17 cellular contexts compared by ENCODE assay signal in the genomic region with DNA sequence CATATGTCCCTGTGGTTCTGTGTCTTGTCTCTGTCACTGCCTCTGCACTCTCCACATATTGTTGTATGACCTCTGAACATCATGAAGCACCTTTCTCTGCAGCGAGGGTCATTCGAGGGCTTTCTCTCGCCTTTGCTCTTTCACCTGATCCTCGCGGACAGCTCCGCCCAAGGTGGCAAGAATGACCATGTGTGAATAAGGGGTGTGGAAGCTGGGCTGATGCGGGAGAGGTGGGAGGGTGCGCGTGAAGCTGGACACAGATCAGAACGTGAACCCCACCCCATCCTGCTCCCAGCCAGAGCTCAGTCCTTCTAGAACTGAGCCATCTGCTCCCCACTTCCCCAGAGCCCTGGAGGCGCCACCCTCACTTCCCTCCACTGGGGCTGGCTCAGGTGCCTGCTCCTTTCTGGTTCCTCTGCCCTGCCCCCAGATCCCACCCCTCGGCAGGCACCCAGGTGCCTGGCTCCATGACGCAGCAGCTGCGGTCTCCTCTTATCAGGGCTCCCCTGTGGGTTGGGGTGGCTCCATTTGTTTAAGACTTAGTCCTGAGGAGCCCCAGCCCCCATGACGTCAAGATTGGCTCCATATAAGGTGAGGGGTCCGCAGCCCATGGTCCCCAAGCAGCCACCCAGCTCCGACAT. TPM values are rescaled to one million over a fixed set of nuclear protein-coding genes. Genes with fewer than 3 reads are reported as not detected.
DNase-seq lines count a peak whose midpoint lies in the region; ATAC-seq, FAIRE-seq and TF ChIP-seq lines count a peak whose summit lies in the region.
"Had no signal": no experiment of that assay in that cellular context is flagged by ENCODE, and none has a peak within 500 bp of the region (broad histone marks: within the 10 kb centered on the region; RNA-seq: fewer than 3 reads in every experiment).

MUCL3 (plus strand) TSS at position 613 of the 641 bp plus-strand sequence; CDS start at position 640, 27 bp downstream.

- BruUV-seq in MCF 10A (replicated peaks; lab: Mats Ljungman, UMichigan): no TSS peak

- H2BK120ac ChIP-seq in H1 (replicated peaks; ENCODE audit: low read depth, low read length): no peak within 1 kb of the TSS

- no peaks in the 10 kb centered on the region for H4K20me1 ChIP-seq in H1 (replicated peaks in 1 of 2; ENCODE audit: control insufficient read depth in 1 of 2, insufficient read depth in 2 of 2, low read length in 2 of 2)

- no peaks in the 10 kb centered on the region for H3K4me1 ChIP-seq in breast epithelium
- peaks cover 6 to 11% (median 9%) of the 10 kb centered on the region in 4 experiments for H3K4me1 ChIP-seq in H1 (replicated peaks in 1 of 4; ENCODE audit: control insufficient read depth in 3 of 4, insufficient read depth in 4 of 4, low read length in 3 of 4)

- TF ChIP-seq POLR2A in breast epithelium (IDR thresholded peaks at IDR 0.05) (no peak), H1 (IDR thresholded peaks at IDR 0.05; ENCODE audit: control extremely low read depth in 1 of 2, low read depth in 2 of 2, low read length in 2 of 2) (no peak)

- TF ChIP-seq RAD21 in H1 (IDR thresholded peaks at IDR 0.05 in 1 of 2, conservative IDR thresholded peaks at IDR 0.05 in 1 of 2; ENCODE audit: low read depth in 2 of 2, low read length in 2 of 2): no peak

- H3K27me3 Mint-ChIP-seq in MCF 10A (ENCODE audit: insufficient read depth, unreplicated experiment) (no peaks in the 10 kb centered on the region), type B pancreatic cell (peaks cover 15% of the 10 kb centered on the region)

- no peak within 1 kb of the TSS; a peak in 1 of 4 replicates for H3K4me2 ChIP-seq in H1 (ENCODE audit: insufficient read depth in 1 of 2, low read depth in 2 of 2, low read length in 2 of 2)

- no peak within 1 kb of the TSS for H4K8ac ChIP-seq in H1 (ENCODE audit: extremely low read depth, insufficient read depth, low read length)

- H3K36me3 ChIP-seq in breast epithelium (no peaks in the 10 kb centered on the region), H1 (ENCODE audit: control insufficient read depth in 2 of 4, insufficient read depth in 4 of 4, low read length in 3 of 4) (no peaks in the 10 kb centered on the region)

- no peak within 1 kb of the TSS for H3K4ac ChIP-seq in H1 (replicated peaks; ENCODE audit: insufficient read length, low read depth, low read length)

- H4K5ac ChIP-seq in H1 (ENCODE audit: insufficient read length, low read depth, low read length): no peak within 1 kb of the TSS

- H3K4me3 Mint-ChIP-seq in MCF 10A (ENCODE audit: unreplicated experiment): no peak within 1 kb of the TSS
- no peak within 1 kb of the TSS for H3K4me3 Mint-ChIP-seq in type B pancreatic cell

- peak within 1 kb of the TSS; percentile 54 for H3K18ac ChIP-seq in H1 (ENCODE audit: extremely low read depth, low read length)

- H3K56ac ChIP-seq in H1 (replicated peaks; ENCODE audit: insufficient read length, low read depth, low read length): no peak within 1 kb of the TSS

- H3K27ac Mint-ChIP-seq in MCF 10A (ENCODE audit: low read depth, unreplicated experiment) (peak within 1 kb of the TSS; percentile 65), type B pancreatic cell (peak within 1 kb of the TSS; percentile 29)

- H3K79me1 ChIP-seq in H1 (ENCODE audit: low read depth, low read length): no peaks in the 10 kb centered on the region

- H4K91ac ChIP-seq in H1 (replicated peaks; ENCODE audit: insufficient read length, low read length): peak within 1 kb of the TSS; percentile 49

- H3K4me1 Mint-ChIP-seq in MCF 10A (ENCODE audit: insufficient read depth, unreplicated experiment) (peaks cover 39% of the 10 kb centered on the region), type B pancreatic cell (ENCODE audit: unreplicated experiment) (peaks cover 19% of the 10 kb centered on the region)

- H2BK12ac ChIP-seq in H1 (ENCODE audit: low read depth, low read length): peak within 1 kb of the TSS; percentile 94

- peak within 1 kb of the TSS; percentile 48; the same call in 1 of the 2 replicates for H2BK20ac ChIP-seq in H1 (ENCODE audit: low read length)

- H2AK5ac ChIP-seq in H1 (ENCODE audit: low read depth, low read length): peak within 1 kb of the TSS; percentile 58; the same call in 1 of the 2 replicates

- intact Hi-C loops in MCF 10A (cut with micrococcal nuclease) (no loop called here), breast epithelium (cut with DNase I; ENCODE audit: low total_unique reads) (no loop called here)

- FAIRE-seq in H1 (lab: Jason Lieb, UNC): no peak

- ATAC-seq in SK-N-SH treated with all-trans-retinoic acid at 6 μM for 48 hours (no peak), GM21737 (IDR thresholded peaks at IDR 0.05; ENCODE audit: unreplicated experiment) (no peak)
- ATAC-seq: PC-3, Right ventricle myocardium inferior had no signal

- TF ChIP-seq EP300 in H1 (IDR thresholded peaks at IDR 0.05; ENCODE audit: borderline replicate concordance in 1 of 2, low read depth in 2 of 2, low read length in 2 of 2): no peak

- DNase-seq in MCF 10A (ENCODE audit: unreplicated experiment) (no peak), breast epithelium (ENCODE audit: low spot score in 2 of 2) (no peak), H1 (ENCODE audit: low read depth in 1 of 2, low spot score in 2 of 2) (no peak), mucosa of gallbladder (ENCODE audit: low spot score) (peak; percentile 48), type B pancreatic cell (ENCODE audit: extremely low spot score, unreplicated experiment) (no peak), SK-N-DZ (ENCODE audit: low spot score) (no peak)
- DNase-seq: C1 segment of cervical spinal cord; HCEC 1CT; NCI-H146; NCI-H345; NCI-H526 treated with DMSO at 0.1 percent for 48 hours; NK-92 treated with Interleukin-12 subunit alpha and Interleukin-12 subunit beta, amount 100 ng/mL, for 24 hours; PC-3 had no signal

- CTCF ChIA-PET in MCF 10A (lab: Yijun Ruan, JAX): interaction anchor here (0.5 to 3.4 kb wide), 8 partner anchors 14 to 178 kb away, joined by 3 to 38 read pairs (median 4); partner anchors contain the start of gene VARS2
- CTCF ChIA-PET in H1 (lab: Charles Lee; ENCODE audit: partially characterized antibody): interaction anchor here (0.8 to 6.5 kb wide), 12 partner anchors 16 to 146 kb away, joined by 3 to 52 read pairs (median 4); partner anchors contain the start of gene VARS2

- H3K36me3 Mint-ChIP-seq in MCF 10A (ENCODE audit: insufficient read depth, unreplicated experiment): no peaks in the 10 kb centered on the region
- H3K36me3 Mint-ChIP-seq in type B pancreatic cell: no peaks in the 10 kb centered on the region

- H3K23me2 ChIP-seq in H1 (ENCODE audit: low read depth, low read length): no peaks in the 10 kb centered on the region

- H3K27me3 ChIP-seq in breast epithelium (no peaks in the 10 kb centered on the region), H1 (replicated peaks in 1 of 4; ENCODE audit: control insufficient read depth in 3 of 4, extremely low read depth in 1 of 4, insufficient read depth in 3 of 4, low read length in 3 of 4) (no peaks in the 10 kb centered on the region; a peak in 1 of 7 replicates)

- no peak for TF ChIP-seq CTCF in MCF 10A (IDR thresholded peaks at IDR 0.05; ENCODE audit: unreplicated experiment)
- TF ChIP-seq CTCF in breast epithelium (IDR thresholded peaks at IDR 0.05): no peak
- no peak for TF ChIP-seq CTCF in H1 (IDR thresholded peaks at IDR 0.05; ENCODE audit: control extremely low read depth in 1 of 3, insufficient read depth in 1 of 3, low read depth in 1 of 3, low read length in 3 of 3)
- TF ChIP-seq CTCF in type B pancreatic cell (conservative IDR thresholded peaks at IDR 0.05): no peak

- H3K9me3 ChIP-seq in breast epithelium (no peaks in the 10 kb centered on the region), H1 (ENCODE audit: insufficient read depth in 2 of 2, low read depth in 1 of 2, low read length in 1 of 2) (no peaks in the 10 kb centered on the region)

- H3K4me3 ChIP-seq in breast epithelium (no peak within 1 kb of the TSS), H1 (ENCODE audit: extremely low read depth in 1 of 4, insufficient read depth in 2 of 4, low read depth in 3 of 4, low read length in 4 of 4) (no peak within 1 kb of the TSS)

- H3K79me2 ChIP-seq in H1 (ENCODE audit: control insufficient read depth in 1 of 2, insufficient read depth in 2 of 2, low read length in 2 of 2): no peaks in the 10 kb centered on the region

- peak within 1 kb of the TSS; percentile 95; the same call in 1 of the 2 replicates for H2BK15ac ChIP-seq in H1 (ENCODE audit: low read length)

- H3K23ac ChIP-seq in H1 (ENCODE audit: insufficient read length): no peak within 1 kb of the TSS

- no peak within 1 kb of the TSS for H3K9ac ChIP-seq in H1 (replicated peaks in 1 of 4; ENCODE audit: extremely low read depth in 1 of 4, low read depth in 3 of 4, low read length in 3 of 4)

- H2BK5ac ChIP-seq in H1 (ENCODE audit: low read depth, low read length): 0 out of 2 replicates have a peak within 1 kb of the TSS, but pooled peaks have one; percentile 84

- no peak within 1 kb of the TSS for H3K14ac ChIP-seq in H1 (ENCODE audit: insufficient read length)

- POLR2A ChIA-PET in MCF 10A (lab: Yijun Ruan, JAX): interaction anchor here (0.5 to 1.7 kb wide), 5 partner anchors 23 to 1005 kb away, joined by 3 to 4 read pairs (median 4); no protein-coding TSS in a partner anchor
- POLR2A ChIA-PET in H1 (lab: Charles Lee; ENCODE audit: partially characterized antibody): interaction anchor here (0.6 to 2.1 kb wide), 5 partner anchors 11 to 102 kb away, joined by 3 to 8 read pairs (median 3); no protein-coding TSS in a partner anchor

- H3K27ac ChIP-seq in breast epithelium (no peak within 1 kb of the TSS), H1 (ENCODE audit: low read depth, low read length) (no peak within 1 kb of the TSS)
- H3K27ac ChIP-seq: 22Rv1 had no signal

- no peaks in the 10 kb centered on the region for H3K9me3 Mint-ChIP-seq in MCF 10A (ENCODE audit: unreplicated experiment)
- peaks cover 5% of the 10 kb centered on the region for H3K9me3 Mint-ChIP-seq in type B pancreatic cell

- H2AFZ ChIP-seq in H1 (ENCODE audit: low read length): no peak within 1 kb of the TSS

- 86% methylated on average over 17 of the region's 17 CpGs; no CpG with 5 or more reads in 1 of the 2 experiments for WGBS in H1 (ENCODE audit: extremely low coverage in 1 of 2, insufficient coverage in 1 of 2, insufficient read length in 1 of 2, insufficient replicate concordance in 2 of 2, low coverage in 1 of 2, low lambda C conversion rate in 2 of 2, missing lambda C conversion rate in 1 of 2), 2 experiments

RNA-seq across cellular contexts. Expression of gene MUCL3, which starts in this region (rescaled TPM):
- total RNA-seq in MCF 10A (2022) (not detected in 2 replicates), breast epithelium (not detected), mucosa of gallbladder (93.5 TPM), type B pancreatic cell (ENCODE audit: low replicate concordance) (0.31 and 3.5 TPM in 2 replicates)
- total RNA-seq in H1 (2021; fragmentation: NEBNext Ultra II Directional; extraction: Animal tissue kit (Norgen Biotek cat#: 25700)): 0.08 and 0.37 TPM in 2 replicates
- 0.15 and 0.22 TPM in 2 replicates for polyA plus RNA-seq in H1 (2011; rRNA removed)
- 0.18 TPM for polyA plus RNA-seq in H1 (2011; cell fraction: cytosol; rRNA removed)
- 0.41 TPM for polyA plus RNA-seq in H1 (2011; cell fraction: nucleus; rRNA removed)
- polyA plus RNA-seq in H1 (2012, experiment 1 of 2): 0.19 to 0.34 TPM (median 0.26 TPM) in 4 replicates
- not detected for polyA plus RNA-seq in H1 (2012, experiment 2 of 2)
- 0.59 TPM for polyA plus RNA-seq in H1 (2013, experiment 1 of 2)
- 0.50 TPM for polyA plus RNA-seq in H1 (2013, experiment 2 of 2)
- polyA minus RNA-seq in H1 (2011; rRNA and poly(A)+ RNA removed): 0.10 and 0.13 TPM in 2 replicates
- polyA minus RNA-seq in H1 (2011; cell fraction: cytosol; rRNA and poly(A)+ RNA removed): not detected
- not detected for polyA minus RNA-seq in H1 (2011; cell fraction: nucleus; rRNA and poly(A)+ RNA removed)
- polyA plus RNA-seq in SK-N-DZ (2014; cell fraction: cytosol; rRNA removed): not detected in 2 replicates
- polyA plus RNA-seq in SK-N-DZ (2014; cell fraction: nucleus; rRNA removed): not detected in 2 replicates
- total RNA-seq: Right ventricle myocardium inferior had no signal

Comparison
In these comparisons a context has a peak if more than half of its experiments do, and no peak if none do; other contexts are left out.
1. RNA of gene MUCL3 (total RNA-seq): 93.5 TPM in mucosa of gallbladder (single experiment); 0.31 to 3.5 TPM in type B pancreatic cell, 0.08 to 0.37 TPM in H1, not detected in MCF 10A and not detected in breast epithelium; every median in the first group is over 10 times any median in the second.